24 cellular contexts compared by ENCODE assay signal in the genomic region with DNA sequence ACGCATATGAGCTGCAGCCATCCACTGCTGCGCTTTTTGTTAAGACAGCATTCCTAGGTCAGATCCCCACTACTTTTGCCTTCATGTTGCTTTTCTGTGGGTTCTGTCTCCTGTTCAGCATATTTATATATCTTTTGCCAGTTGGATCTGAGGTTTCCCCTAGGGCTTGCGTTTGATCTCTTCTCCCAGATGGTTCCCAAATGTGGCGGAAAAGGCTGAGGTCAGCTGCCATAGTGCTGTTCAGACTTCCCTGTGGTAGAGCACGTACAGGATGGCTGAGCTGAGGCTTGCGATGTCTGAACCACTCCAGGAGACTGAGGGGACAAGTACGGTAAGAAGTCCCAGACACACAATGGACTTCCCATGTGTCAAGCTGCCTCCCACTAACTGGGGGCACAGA. TPM values are rescaled to one million over a fixed set of nuclear protein-coding genes. Genes with fewer than 3 reads are reported as not detected.
A peak's percentile ranks its signal among the peaks of the same experiment; 100 is the strongest.
DNase-seq lines count a peak whose midpoint lies in the region; ATAC-seq and TF ChIP-seq lines count a peak whose summit lies in the region.
"Had no signal": no experiment of that assay in that cellular context is flagged by ENCODE, and none has a peak within 500 bp of the region (broad histone marks: within the 10 kb centered on the region; RNA-seq: fewer than 3 reads in every experiment).

No MANE protein-coding gene starts in this region.

- no peak overlapping the region for H3K4me2 ChIP-seq in mesenchymal stem cell (ENCODE audit: low read length, poor library complexity, severe bottlenecking)
- H3K4me2 ChIP-seq: BLaER1, PC-9 had no signal

- H3K4ac ChIP-seq in mesenchymal stem cell (ENCODE audit: low read depth in 1 of 2, low read length in 2 of 2), result peak overlapping the region; percentile 42 to 52

- H3K79me1 ChIP-seq in mesenchymal stem cell (replicated peaks; ENCODE audit: low read length, poor library complexity, severe bottlenecking), result no peaks in the 10 kb centered on the region

- H3K9ac ChIP-seq in adipocyte (ENCODE audit: low read length) (peak overlapping the region; percentile 75), mesenchymal stem cell (ENCODE audit: low read length) (peak overlapping the region; percentile 65), skeletal muscle tissue (ENCODE audit: low read depth in 1 of 3, low read length in 3 of 3) (no peak overlapping the region)
- H3K9ac ChIP-seq: BLaER1 had no signal

- H3K4me1 ChIP-seq in adipocyte (ENCODE audit: control insufficient read depth, insufficient read depth, low read length) (peaks cover 37% of the 10 kb centered on the region), mesenchymal stem cell (ENCODE audit: control insufficient read depth, insufficient read depth, low read depth, low read length) (peaks cover 7% of the 10 kb centered on the region), skeletal muscle tissue (ENCODE audit: control insufficient read depth in 3 of 3, insufficient read depth in 3 of 3, low read length in 3 of 3) (peaks cover 0 to 2% (median 0%) of the 10 kb centered on the region in 3 donors)
- H3K4me1 ChIP-seq: pancreas had no signal

- WGBS in mesenchymal stem cell, result 91% methylated on average over 5 of the region's 7 CpGs

- H4K91ac ChIP-seq in mesenchymal stem cell (ENCODE audit: low read length), result peak overlapping the region; percentile 89

- H3K9me3 ChIP-seq in adipocyte (ENCODE audit: control insufficient read depth, low read length), result no peaks in the 10 kb centered on the region
- no peaks in the 10 kb centered on the region for H3K9me3 ChIP-seq in mesenchymal stem cell (ENCODE audit: control insufficient read depth, low read length)
- no peaks in the 10 kb centered on the region for H3K9me3 ChIP-seq in skeletal muscle tissue (ENCODE audit: control insufficient read depth in 3 of 3, low read length in 3 of 3)
- H3K9me3 ChIP-seq: BLaER1, Caco-2, pancreas had no signal

- no peak overlapping the region for H3K27ac ChIP-seq in mesenchymal stem cell (ENCODE audit: low read length, poor library complexity, severe bottlenecking)
- peak overlapping the region; percentile 36 for H3K27ac ChIP-seq in skeletal muscle tissue (ENCODE audit: low read depth, low read length)
- H3K27ac ChIP-seq in caudate nucleus (ENCODE audit: low read depth, low read length), result no peak overlapping the region
- H3K27ac ChIP-seq in RWPE1, result no peak overlapping the region
- H3K27ac ChIP-seq: BLaER1, pancreas, PC-9 had no signal

- H2BK120ac ChIP-seq in mesenchymal stem cell (ENCODE audit: low read depth, low read length), result peak overlapping the region; percentile 59

- CTCF ChIA-PET in RWPE1 (lab: Yijun Ruan, JAX), result interaction anchor here (0.5 kb wide), 1 partner anchor 8 kb away, joined by 3 read pairs; no protein-coding TSS in a partner anchor

- H3K4me3 ChIP-seq in AG10803 (ENCODE audit: low read length), result no peak overlapping the region
- H3K4me3 ChIP-seq in adipocyte (ENCODE audit: low read length), result peak overlapping the region; percentile 75
- peak overlapping the region in 1 of 2 experiments; percentile 55 for H3K4me3 ChIP-seq in mesenchymal stem cell (ENCODE audit: insufficient read depth in 1 of 2, low read depth in 1 of 2, low read length in 2 of 2)
- no peak overlapping the region for H3K4me3 ChIP-seq in skeletal muscle tissue (ENCODE audit: low read length in 3 of 3)
- H3K4me3 ChIP-seq: BLaER1, pancreas, PC-9 had no signal

- H3K36me3 ChIP-seq in adipocyte (ENCODE audit: control insufficient read depth, insufficient read depth, low read length, severe bottlenecking) (no peaks in the 10 kb centered on the region), mesenchymal stem cell (ENCODE audit: control insufficient read depth in 1 of 2, insufficient read depth in 2 of 2, low read depth in 1 of 2, low read length in 2 of 2) (no peaks in the 10 kb centered on the region), skeletal muscle tissue (ENCODE audit: control insufficient read depth in 3 of 3, insufficient read depth in 3 of 3, low read length in 3 of 3) (no peaks in the 10 kb centered on the region)
- H3K36me3 ChIP-seq: BLaER1, pancreas had no signal

- no peak overlapping the region for H3K23ac ChIP-seq in mesenchymal stem cell (ENCODE audit: low read length in 2 of 2)

- DNase-seq in AG10803 (ENCODE audit: low read depth) (peak; percentile 88), adipocyte (ENCODE audit: low read depth) (no peak), mesenchymal stem cell (no peak), caudate nucleus (lab: John Stamatoyannopoulos, UW) (no peak), occipital lobe (lab: John Stamatoyannopoulos, UW) (no peak), RWPE1 (ENCODE audit: low spot score) (no peak)
- no peak for DNase-seq in stimulated activated naive CD8-positive, alpha-beta T cell treated with anti-CD3 and anti-CD28 coated beads, Interleukin-15, Interleukin-2, amounts not matched to agents 100 U/mL and 50 U/mL, for 24 hours
- DNase-seq: activated CD4-positive, alpha-beta T cell treated with anti-CD3 and anti-CD28 coated beads for 1 hour; activated CD8-positive, alpha-beta T cell treated with anti-CD3 and anti-CD28 coated beads, Interleukin-2, amount 10 ng/mL, durations not matched to agents 7 days and 5 days; activated gamma-delta T cell; GOT3; KG1; kidney; MM.1S; naive thymus-derived CD4-positive, alpha-beta T cell; NCI-H1417 treated with DMSO at 0.1 percent for 48 hours; NCI-H446 treated with DMSO at 0.1 percent for 48 hours; pancreas; PC-9; substantia nigra; T-helper 1 cell had no signal

- H2BK5ac ChIP-seq in mesenchymal stem cell (ENCODE audit: low read depth, low read length, poor library complexity, severe bottlenecking), result no peak overlapping the region

- H3K14ac ChIP-seq in mesenchymal stem cell (ENCODE audit: low read length in 2 of 2), result no peak overlapping the region

- H4K8ac ChIP-seq in mesenchymal stem cell (ENCODE audit: low read length), result peak overlapping the region; percentile 86

- H2AFZ ChIP-seq in mesenchymal stem cell (ENCODE audit: low read depth, low read length), result no peak overlapping the region
- H2AFZ ChIP-seq: PC-9 had no signal

- peak overlapping the region; percentile 59 to 97 for H2BK12ac ChIP-seq in mesenchymal stem cell (ENCODE audit: low read length in 2 of 2)

- no peak overlapping the region for H2AK5ac ChIP-seq in mesenchymal stem cell (ENCODE audit: low read length, severe bottlenecking)

- peak overlapping the region; percentile 69 to 72 for H3K18ac ChIP-seq in mesenchymal stem cell (ENCODE audit: low read depth in 1 of 2, low read length in 2 of 2)

- ATAC-seq in stimulated activated naive CD8-positive, alpha-beta T cell treated with anti-CD3 and anti-CD28 coated beads, Interleukin-15, Interleukin-2, amounts not matched to agents 100 U/mL and 50 U/mL, for 24 hours, result no peak
- ATAC-seq: activated CD8-positive, alpha-beta T cell treated with anti-CD3 and anti-CD28 coated beads, Interleukin-2, amount 10 ng/mL, durations not matched to agents 7 days and 5 days; naive thymus-derived CD4-positive, alpha-beta T cell had no signal

- H3K27me3 ChIP-seq in adipocyte (replicated peaks; ENCODE audit: control insufficient read depth, insufficient read depth, low read length), result no peaks in the 10 kb centered on the region
- no peaks in the 10 kb centered on the region for H3K27me3 ChIP-seq in mesenchymal stem cell (ENCODE audit: control insufficient read depth in 1 of 2, insufficient read depth in 1 of 2, low read length in 2 of 2)
- H3K27me3 ChIP-seq in skeletal muscle tissue (ENCODE audit: control insufficient read depth in 3 of 3, insufficient read depth in 3 of 3, low read length in 3 of 3), result peaks cover 6 to 10% (median 7%) of the 10 kb centered on the region in 3 donors
- H3K27me3 ChIP-seq: BLaER1 had no signal

- peak overlapping the region; percentile 17 for H2BK15ac ChIP-seq in mesenchymal stem cell (ENCODE audit: low read depth, poor library complexity, severe bottlenecking)

- POLR2A ChIA-PET in RWPE1 (lab: Yijun Ruan, JAX; ENCODE audit: low non-redundant PET), result no interaction called here

- TF ChIP-seq CTCF in AG10803 (conservative IDR thresholded peaks at IDR 0.05; ENCODE audit: low read length) (no peak), RWPE1 (conservative IDR thresholded peaks at IDR 0.05; ENCODE audit: low read depth) (no peak)

RNA-seq across cellular contexts. Expression of a gene that starts 39.8 kb away (rescaled TPM):
- polyA plus RNA-seq in mesenchymal stem cell (2013, experiment 1 of 2), result 2,201 TPM
- polyA plus RNA-seq in mesenchymal stem cell (2013, experiment 2 of 2), result 2,173 TPM
- total RNA-seq in skeletal muscle tissue, result 270 TPM
- total RNA-seq in occipital lobe, result 41.0 TPM

Comparison
In these comparisons a context has a peak if more than half of its experiments do, and no peak if none do; other contexts are left out.
1. H3K9ac ChIP-seq: peak in adipocyte (single experiment) and mesenchymal stem cell (single experiment); none in skeletal muscle tissue (0 of 3).